In the genomic region with DNA sequence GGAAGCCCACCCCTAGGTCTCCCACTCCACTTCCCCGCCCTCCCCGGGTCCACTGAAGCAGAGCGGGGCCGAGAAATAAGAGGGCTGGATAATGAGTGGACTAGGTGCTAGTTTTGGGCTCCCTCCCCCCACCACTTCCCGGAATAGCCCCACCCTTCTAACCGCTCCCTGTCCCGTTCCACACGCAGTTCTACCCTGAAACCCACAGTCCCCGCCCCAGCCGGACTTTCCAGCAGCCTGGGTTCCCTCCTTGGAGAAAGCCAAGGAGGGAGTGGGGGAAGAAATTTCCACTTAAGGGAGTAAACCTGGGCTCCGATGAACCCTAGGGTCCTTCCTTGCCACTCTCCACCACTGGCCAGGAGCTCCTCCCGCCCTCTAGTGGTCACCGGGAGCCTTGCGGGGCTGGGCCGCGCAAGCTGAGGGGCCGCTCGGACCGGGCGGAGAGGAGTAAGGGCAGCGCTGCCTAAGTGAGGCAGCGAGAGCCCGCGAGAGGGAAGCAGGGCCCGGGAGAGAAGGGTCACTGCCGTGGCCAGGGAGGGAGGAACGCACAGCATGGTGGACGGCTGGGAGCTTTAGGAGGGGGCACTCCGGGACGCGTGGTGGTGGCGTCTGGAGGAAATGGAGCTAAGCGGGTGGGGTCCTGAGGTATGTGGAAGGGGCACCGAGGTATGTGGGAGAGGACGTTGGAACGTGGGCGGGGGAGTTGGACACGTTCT, we compare ENCODE assay signal across 1 cellular context.
TF ChIP-seq lines count a peak whose summit lies in the region.

No MANE protein-coding gene starts in this region.

TF ChIP-seq in K562, 482 proteins besides CTCF, POLR2A, EP300 and RAD21 (continued from another document and continues in another):
- TF ChIP-seq ZMIZ1 (IDR thresholded peaks at IDR 0.05; ENCODE audit: low read depth in 2 of 2, low read length in 2 of 2) (no peak), PBX2 (CRISPR knock-in tag; IDR thresholded peaks at IDR 0.05; ENCODE audit: low read depth) (no peak), PBX2 (tag; conservative IDR thresholded peaks at IDR 0.05; ENCODE audit: low read depth) (no peak), MAX (CRISPR knock-in tag; IDR thresholded peaks at IDR 0.05) (peak; percentile 9; the same call in 1 of the 2 replicates), MCM3 (IDR thresholded peaks at IDR 0.05) (no peak), TCF7 (IDR thresholded peaks at IDR 0.05; ENCODE audit: borderline replicate concordance) (no peak), E2F5 (CRISPR knock-in tag; IDR thresholded peaks at IDR 0.05) (no peak), KDM1A (IDR thresholded peaks at IDR 0.05) (peak in 1 of 2 experiments; percentile 11; a peak in 1 of 4 replicates), MAFK (IDR thresholded peaks at IDR 0.05; ENCODE audit: low read length) (no peak), TOE1 (IDR thresholded peaks at IDR 0.05; ENCODE audit: borderline replicate concordance) (peak; percentile 63), TOE1 (CRISPR knock-in tag; IDR thresholded peaks at IDR 0.05; ENCODE audit: borderline replicate concordance, low read depth) (no peak), U2AF2 (optimal IDR thresholded peaks at IDR 0.05; ENCODE audit: low read depth, low read length) (no peak), ZNF384 (IDR thresholded peaks at IDR 0.05; ENCODE audit: low read depth, low read length) (no peak), ZBTB49 (CRISPR knock-in tag; IDR thresholded peaks at IDR 0.05; ENCODE audit: borderline replicate concordance) (no peak), ZNF668 (CRISPR knock-in tag; IDR thresholded peaks at IDR 0.05) (no peak), RBM15 (IDR thresholded peaks at IDR 0.05; ENCODE audit: insufficient read depth, low read length) (no peak), SREBF1 (IDR thresholded peaks at IDR 0.05; ENCODE audit: borderline replicate concordance, low read depth, low read length) (no peak), THRB (CRISPR knock-in tag; conservative IDR thresholded peaks at IDR 0.05) (0 out of 2 replicates have a peak, but pooled peaks have one; percentile 16), SAFB (IDR thresholded peaks at IDR 0.05; ENCODE audit: borderline replicate concordance, low read depth, low read length) (no peak; the same call in 1 of the 2 replicates), POLR3A (IDR thresholded peaks at IDR 0.05; ENCODE audit: borderline replicate concordance, extremely low read depth, insufficient read depth, insufficient read length) (no peak), FOXJ2 (tag; IDR thresholded peaks at IDR 0.05) (no peak), BRCA1 (IDR thresholded peaks at IDR 0.05) (no peak), BRCA1 (CRISPR knock-in tag; IDR thresholded peaks at IDR 0.05) (no peak), MIER1 (IDR thresholded peaks at IDR 0.05; ENCODE audit: low read depth) (no peak), ZNF778 (CRISPR knock-in tag; IDR thresholded peaks at IDR 0.05) (no peak), MTA2 (IDR thresholded peaks at IDR 0.05; ENCODE audit: low read depth) (no peak), TCFL5 (CRISPR knock-in tag; conservative IDR thresholded peaks at IDR 0.05) (no peak), ATF7 (IDR thresholded peaks at IDR 0.05) (peak; percentile 56; the same call in 1 of the 2 replicates), ZNF41 (CRISPR knock-in tag; conservative IDR thresholded peaks at IDR 0.05) (no peak), RUNX1 (IDR thresholded peaks at IDR 0.05; ENCODE audit: low read depth) (no peak), ARNT (IDR thresholded peaks at IDR 0.05) (no peak; a peak in 2 of 4 replicates), SMARCA5 (IDR thresholded peaks at IDR 0.05) (0 out of 2 replicates have a peak, but pooled peaks have one; percentile 9), KHSRP (IDR thresholded peaks at IDR 0.05) (no peak), ETV1 (tag; conservative IDR thresholded peaks at IDR 0.05; ENCODE audit: low read depth) (no peak), ZNF121 (CRISPR knock-in tag; conservative IDR thresholded peaks at IDR 0.05) (no peak), ZNF75A (CRISPR knock-in tag; IDR thresholded peaks at IDR 0.05) (no peak), ELF1 (tag; IDR thresholded peaks at IDR 0.05) (peak; percentile 47; the same call in 1 of the 2 replicates), MBD1 (CRISPR knock-in tag; IDR thresholded peaks at IDR 0.05) (no peak), HOXB6 (CRISPR knock-in tag; IDR thresholded peaks at IDR 0.05; ENCODE audit: borderline replicate concordance) (no peak), ZNF212 (CRISPR knock-in tag; IDR thresholded peaks at IDR 0.05) (no peak), L3MBTL2 (IDR thresholded peaks at IDR 0.05) (no peak), POLR2G (IDR thresholded peaks at IDR 0.05; ENCODE audit: low read depth, low read length) (peak; percentile 97), KLF16 (IDR thresholded peaks at IDR 0.05) (0 out of 2 replicates have a peak, but pooled peaks have one; percentile 27), NR2C2 (CRISPR knock-in tag; IDR thresholded peaks at IDR 0.05) (peak; percentile 46), NR2C2 (tag; IDR thresholded peaks at IDR 0.05) (peak; percentile 75), MAFG (tag; conservative IDR thresholded peaks at IDR 0.05) (no peak), NELFE (IDR thresholded peaks at IDR 0.05; ENCODE audit: insufficient read depth, insufficient read length) (no peak)
- TF ChIP-seq, protein P1, sequence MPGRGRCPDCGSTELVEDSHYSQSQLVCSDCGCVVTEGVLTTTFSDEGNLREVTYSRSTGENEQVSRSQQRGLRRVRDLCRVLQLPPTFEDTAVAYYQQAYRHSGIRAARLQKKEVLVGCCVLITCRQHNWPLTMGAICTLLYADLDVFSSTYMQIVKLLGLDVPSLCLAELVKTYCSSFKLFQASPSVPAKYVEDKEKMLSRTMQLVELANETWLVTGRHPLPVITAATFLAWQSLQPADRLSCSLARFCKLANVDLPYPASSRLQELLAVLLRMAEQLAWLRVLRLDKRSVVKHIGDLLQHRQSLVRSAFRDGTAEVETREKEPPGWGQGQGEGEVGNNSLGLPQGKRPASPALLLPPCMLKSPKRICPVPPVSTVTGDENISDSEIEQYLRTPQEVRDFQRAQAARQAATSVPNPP (IDR thresholded peaks at IDR 0.05; ENCODE audit: borderline replicate concordance, insufficient read depth, insufficient read length) = no peak
- TF ChIP-seq, protein P2, sequence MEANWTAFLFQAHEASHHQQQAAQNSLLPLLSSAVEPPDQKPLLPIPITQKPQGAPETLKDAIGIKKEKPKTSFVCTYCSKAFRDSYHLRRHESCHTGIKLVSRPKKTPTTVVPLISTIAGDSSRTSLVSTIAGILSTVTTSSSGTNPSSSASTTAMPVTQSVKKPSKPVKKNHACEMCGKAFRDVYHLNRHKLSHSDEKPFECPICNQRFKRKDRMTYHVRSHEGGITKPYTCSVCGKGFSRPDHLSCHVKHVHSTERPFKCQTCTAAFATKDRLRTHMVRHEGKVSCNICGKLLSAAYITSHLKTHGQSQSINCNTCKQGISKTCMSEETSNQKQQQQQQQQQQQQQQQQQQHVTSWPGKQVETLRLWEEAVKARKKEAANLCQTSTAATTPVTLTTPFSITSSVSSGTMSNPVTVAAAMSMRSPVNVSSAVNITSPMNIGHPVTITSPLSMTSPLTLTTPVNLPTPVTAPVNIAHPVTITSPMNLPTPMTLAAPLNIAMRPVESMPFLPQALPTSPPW (CRISPR knock-in tag; IDR thresholded peaks at IDR 0.05) = peak; percentile 96
